9 cellular contexts compared by ENCODE assay signal in the genomic region with DNA sequence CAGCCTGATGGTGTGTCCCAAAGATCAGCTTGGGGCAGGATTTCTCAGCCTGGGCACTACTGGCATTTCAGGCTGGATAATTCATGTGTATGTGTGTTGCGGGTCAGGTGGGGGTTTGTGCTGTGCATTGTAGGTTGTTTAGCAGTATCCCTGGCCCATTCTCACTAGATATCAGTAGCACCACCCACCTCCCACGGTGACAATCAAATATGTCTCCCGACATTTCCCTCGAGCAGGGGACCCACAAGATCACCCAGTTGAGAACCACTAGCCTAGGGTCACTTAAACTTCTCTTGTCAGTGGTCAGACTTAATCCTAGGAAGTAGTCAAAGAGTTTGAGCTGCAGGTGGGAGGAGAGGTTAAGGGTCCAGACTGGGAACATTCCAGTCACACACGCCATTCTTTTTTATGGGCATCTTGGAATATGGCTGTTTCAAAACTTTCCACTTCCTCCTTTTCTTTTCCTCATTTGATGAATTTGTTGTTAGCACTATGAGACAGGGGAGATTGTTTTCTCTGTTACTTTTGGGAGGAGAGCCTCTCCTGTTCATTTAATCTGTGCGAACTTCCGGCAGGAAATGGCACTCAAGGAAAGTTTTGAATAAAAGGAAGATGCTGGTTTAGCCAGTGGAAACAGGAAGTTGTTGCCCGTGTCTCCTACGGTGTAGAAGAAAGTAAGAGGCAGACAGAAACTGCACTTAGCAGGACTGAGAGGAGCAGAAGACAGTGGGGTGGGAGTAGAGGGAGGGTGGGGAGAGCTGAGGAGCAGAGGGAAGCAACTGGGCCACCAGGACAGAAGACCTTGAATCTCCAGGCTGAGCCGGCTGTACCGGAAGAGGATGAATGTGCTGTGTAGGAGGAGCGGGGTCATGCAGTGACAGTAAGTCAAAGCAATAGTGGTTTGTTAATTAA. TPM values are rescaled to one million over a fixed set of nuclear protein-coding genes. Genes with fewer than 3 reads are reported as not detected.
DNase-seq lines count a peak whose midpoint lies in the region; ATAC-seq lines count a peak whose summit lies in the region.
"Had no signal": no experiment of that assay in that cellular context is flagged by ENCODE, and none has a peak within 500 bp of the region (broad histone marks: within the 10 kb centered on the region; RNA-seq: fewer than 3 reads in every experiment).

No MANE protein-coding gene starts in this region.

- H3K9me3 Mint-ChIP-seq in activated T-helper 17 cell treated with anti-CD3 and anti-CD28 coated beads, Interleukin-2, amount 50 U/mL, for 72 hours: no peaks in the 10 kb centered on the region

- no peak overlapping the region for H3K4me3 ChIP-seq in mesendoderm (ENCODE audit: low read length)
- no peak overlapping the region for H3K4me3 ChIP-seq in trophoblast cell (ENCODE audit: low read depth, low read length)

- H2BK15ac ChIP-seq in mesendoderm (replicated peaks; ENCODE audit: low read depth): no peak overlapping the region

- no peaks in the 10 kb centered on the region for H3K9me3 ChIP-seq in trophoblast cell (ENCODE audit: insufficient read depth, low read depth, low read length)

- H2BK5ac ChIP-seq in mesendoderm (ENCODE audit: low read length) (no peak overlapping the region), trophoblast cell (ENCODE audit: low read depth, low read length, poor library complexity) (no peak overlapping the region)

- no peak overlapping the region for H4K12ac ChIP-seq in trophoblast cell (ENCODE audit: low read depth, low read length)

- no peaks in the 10 kb centered on the region for H3K36me3 ChIP-seq in mesendoderm (ENCODE audit: control insufficient read depth, insufficient read depth, low read length)
- H3K36me3 ChIP-seq in trophoblast cell (ENCODE audit: control insufficient read depth in 1 of 2, insufficient read depth in 2 of 2, low read length in 2 of 2): no peaks in the 10 kb centered on the region

- H3K79me2 ChIP-seq in mesendoderm (ENCODE audit: control insufficient read depth, insufficient read depth, low read length): no peaks in the 10 kb centered on the region
- no peaks in the 10 kb centered on the region for H3K79me2 ChIP-seq in trophoblast cell (ENCODE audit: control insufficient read depth, insufficient read depth, low read length, poor library complexity)

- H3K9ac ChIP-seq in mesendoderm (ENCODE audit: low read length) (no peak overlapping the region), trophoblast cell (ENCODE audit: low read length) (no peak overlapping the region)

- no peak overlapping the region for H2AFZ ChIP-seq in trophoblast cell (ENCODE audit: insufficient read depth, low read length, poor library complexity)

- H4K91ac ChIP-seq in trophoblast cell (ENCODE audit: low read depth, low read length): no peak overlapping the region

- H3K4me3 Mint-ChIP-seq in activated T-helper 17 cell treated with anti-CD3 and anti-CD28 coated beads, Interleukin-2, amount 50 U/mL, for 72 hours: peak overlapping the region; percentile 77

- ATAC-seq in Right ventricle myocardium inferior (peak; percentile 37), HG03139 (IDR thresholded peaks at IDR 0.05; ENCODE audit: unreplicated experiment) (no peak)
- peak; percentile 86 for ATAC-seq in activated T-helper 17 cell treated with anti-CD3 and anti-CD28 coated beads, Interleukin-2, amount 50 U/mL, for 72 hours (replicated peaks)

- H4K5ac ChIP-seq in mesendoderm (ENCODE audit: low read length): no peak overlapping the region

- H4K8ac ChIP-seq in mesendoderm (ENCODE audit: low read depth, low read length) (no peak overlapping the region), trophoblast cell (ENCODE audit: low read depth, low read length) (no peak overlapping the region)

- no peak overlapping the region for H2BK12ac ChIP-seq in trophoblast cell (ENCODE audit: low read length)

- H3K14ac ChIP-seq in trophoblast cell (ENCODE audit: low read length): no peak overlapping the region

- intact Hi-C loops in Right ventricle myocardium inferior (cut with DNase I) (no loop called here), cardiac septum (cut with DNase I) (no loop called here)

- H3K56ac ChIP-seq in mesendoderm (ENCODE audit: low read length): no peak overlapping the region

- H2AK5ac ChIP-seq in mesendoderm (ENCODE audit: low read length): no peak overlapping the region
- no peak overlapping the region for H2AK5ac ChIP-seq in trophoblast cell (ENCODE audit: low read length)

- DNase-seq in Right ventricle myocardium inferior (ENCODE audit: missing footprints) (no peak), cardiac septum (ENCODE audit: low spot score) (no peak), mesendoderm (no peak), NCI-H1048 (lab: John Stamatoyannopoulos, UW) (no peak), NCI-H1105 (lab: John Stamatoyannopoulos, UW) (no peak), trophoblast cell (no peak)
- DNase-seq: hypothalamus had no signal

- H3K4me1 ChIP-seq in mesendoderm (ENCODE audit: control insufficient read depth, low read depth, low read length): no peaks in the 10 kb centered on the region
- no peaks in the 10 kb centered on the region for H3K4me1 ChIP-seq in trophoblast cell (ENCODE audit: control insufficient read depth in 1 of 2, insufficient read depth in 2 of 2, low read length in 2 of 2)

- H2BK120ac ChIP-seq in mesendoderm (ENCODE audit: low read depth, low read length) (no peak overlapping the region), trophoblast cell (ENCODE audit: insufficient read depth, low read length, poor library complexity) (no peak overlapping the region)

- H3K36me3 Mint-ChIP-seq in activated T-helper 17 cell treated with anti-CD3 and anti-CD28 coated beads, Interleukin-2, amount 50 U/mL, for 72 hours (ENCODE audit: low read depth): no peaks in the 10 kb centered on the region

- no peaks in the 10 kb centered on the region for H3K27me3 ChIP-seq in mesendoderm (ENCODE audit: insufficient read depth, low read length, poor library complexity)
- no peaks in the 10 kb centered on the region for H3K27me3 ChIP-seq in trophoblast cell (ENCODE audit: insufficient read depth, low read length)

- H3K79me1 ChIP-seq in mesendoderm (ENCODE audit: low read length): no peaks in the 10 kb centered on the region
- H3K79me1 ChIP-seq in trophoblast cell (ENCODE audit: low read length): no peaks in the 10 kb centered on the region

- H3K4me2 ChIP-seq in mesendoderm (ENCODE audit: low read length): no peak overlapping the region
- H3K4me2 ChIP-seq in trophoblast cell (ENCODE audit: low read length): no peak overlapping the region

- no peak overlapping the region for H3K27ac ChIP-seq in mesendoderm (ENCODE audit: low read depth, low read length)
- H3K27ac ChIP-seq in trophoblast cell (ENCODE audit: low read depth, low read length): no peak overlapping the region

- H3K18ac ChIP-seq in mesendoderm (ENCODE audit: low read length): peak overlapping the region; percentile 31
- no peak overlapping the region for H3K18ac ChIP-seq in trophoblast cell (ENCODE audit: low read length)

- H3K4ac ChIP-seq in mesendoderm (ENCODE audit: low read depth, low read length) (no peak overlapping the region), trophoblast cell (ENCODE audit: low read depth, low read length) (no peak overlapping the region)

- WGBS in mesendoderm (ENCODE audit: extremely low coverage, insufficient coverage, low lambda C conversion rate): no CpG with 5 or more reads among the region's 12 CpGs
- WGBS in trophoblast cell (ENCODE audit: extremely low coverage, insufficient coverage, insufficient read length): no CpG with 5 or more reads among the region's 12 CpGs

- peaks cover 12% of the 10 kb centered on the region for H3K4me1 Mint-ChIP-seq in activated T-helper 17 cell treated with anti-CD3 and anti-CD28 coated beads, Interleukin-2, amount 50 U/mL, for 72 hours

- peak overlapping the region; percentile 86 for H3K27ac Mint-ChIP-seq in activated T-helper 17 cell treated with anti-CD3 and anti-CD28 coated beads, Interleukin-2, amount 50 U/mL, for 72 hours

- H3K27me3 Mint-ChIP-seq in activated T-helper 17 cell treated with anti-CD3 and anti-CD28 coated beads, Interleukin-2, amount 50 U/mL, for 72 hours: no peaks in the 10 kb centered on the region

- H3K23ac ChIP-seq in mesendoderm (ENCODE audit: low read length) (no peak overlapping the region), trophoblast cell (ENCODE audit: low read length) (no peak overlapping the region)

RNA-seq across cellular contexts. Expression of gene EXOC6, which starts 17.6 kb away (rescaled TPM):
- 10.1 TPM for total RNA-seq in Right ventricle myocardium inferior
- 9.9 TPM for total RNA-seq in cardiac septum
- 10 to 100 TPM in 1 of 2 donors, 1 to 10 TPM in 1; 9.8 to 12.1 TPM for total RNA-seq in activated T-helper 17 cell treated with anti-CD3 and anti-CD28 coated beads, Interleukin-2, amount 50 U/mL, for 72 hours
- 5.3 TPM for polyA plus RNA-seq in mesendoderm (2013, experiment 1 of 2)
- 5.2 TPM for polyA plus RNA-seq in mesendoderm (2013, experiment 2 of 2)
- polyA plus RNA-seq in trophoblast cell (2013): 3.4 and 4.3 TPM in 2 replicates
